Comparison of ENCODE assay signal across 8 cellular contexts in the genomic region with DNA sequence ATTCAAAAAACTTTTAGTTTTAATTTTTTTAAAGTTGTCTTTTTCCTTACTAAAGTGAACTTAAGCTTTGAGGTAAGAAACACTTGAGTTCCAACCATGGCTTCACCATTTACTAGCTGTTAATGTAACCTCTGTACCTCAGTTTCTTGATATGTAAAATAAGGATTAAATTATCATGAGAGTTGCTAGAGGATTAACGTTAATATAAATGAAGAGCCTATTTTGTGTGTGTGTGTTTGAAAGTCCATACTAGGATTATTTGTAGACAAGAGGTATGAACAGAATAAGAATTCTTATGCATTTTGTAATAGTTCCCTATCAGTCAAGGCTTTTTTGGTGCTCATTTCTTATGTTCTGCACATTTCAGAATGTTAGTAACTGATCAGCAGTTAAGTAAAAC.
"Had no signal": no experiment of that assay in that cellular context is flagged by ENCODE, and none has a peak within 500 bp of the region (broad histone marks: within the 10 kb centered on the region; RNA-seq: fewer than 3 reads in every experiment).

No MANE protein-coding gene starts in this region.

- H3K27me3 Mint-ChIP-seq: IgD-negative memory B cell had no signal

- H3K4me2 ChIP-seq: KMS-11 had no signal

- H3K27ac ChIP-seq: HL-60, KMS-11 had no signal

- ATAC-seq: HepG2 had no signal

- H3K27ac Mint-ChIP-seq: IgD-negative memory B cell had no signal

- H3K9ac ChIP-seq: KMS-11 had no signal

- DNase-seq: IMR-90, KBM-7, KG1 had no signal

- FAIRE-seq: HepG2, HTR-8/SVneo had no signal
